ENCODE assay signal across 1 cellular context in the genomic region with DNA sequence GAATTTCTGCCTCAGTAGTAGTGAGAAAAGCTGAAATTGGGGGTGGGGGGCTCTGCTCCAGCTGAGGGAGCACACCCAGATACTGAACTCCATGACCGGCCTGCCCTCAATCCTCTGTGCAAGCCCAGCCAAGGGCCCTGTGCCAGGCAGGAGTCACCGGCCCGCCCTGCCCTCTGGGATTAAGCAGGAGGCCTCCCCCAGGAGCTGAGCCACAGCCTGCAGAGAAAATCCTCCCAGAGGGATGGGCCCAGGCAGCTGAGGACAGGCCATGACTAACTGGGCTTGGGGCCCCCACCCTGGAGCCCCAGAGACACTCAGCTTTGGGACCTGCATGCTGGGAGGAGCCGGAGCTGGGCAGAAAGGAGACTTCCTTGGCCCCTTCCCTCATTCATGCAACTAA.
TF ChIP-seq lines count a peak whose summit lies in the region.

No MANE protein-coding gene starts in this region.

TF ChIP-seq in HCT116, 20 proteins besides CTCF, POLR2A, EP300 and RAD21 (continued from another document):
- no peak for TF ChIP-seq ELF1 (IDR thresholded peaks at IDR 0.05; ENCODE audit: borderline replicate concordance, low read depth)
